19 cellular contexts compared by ENCODE assay signal in genomic region chr2:127913808-127914457, GRCh38. TPM values are rescaled to one million over a fixed set of nuclear protein-coding genes. Genes with fewer than 3 reads are reported as not detected.
A peak's percentile ranks its signal among the peaks of the same experiment; 100 is the strongest.
DNase-seq lines count a peak whose midpoint lies in the region; ATAC-seq, FAIRE-seq and TF ChIP-seq lines count a peak whose summit lies in the region.
"Had no signal": no experiment of that assay in that cellular context is flagged by ENCODE, and none has a peak within 500 bp of the region (broad histone marks: within the 10 kb centered on the region; RNA-seq: fewer than 3 reads in every experiment).

No MANE protein-coding gene starts in this region.

- in situ Hi-C loops in transverse colon (cut with MboI; ENCODE audit: low pct_ligation_motif_present in 1 of 4, low pct_unique_long_range_greater_than_20kb in 1 of 4, low sequenced_read_pairs in 3 of 4) = no loop called here

- ATAC-seq in natural killer cell treated with Interleukin-12 subunit alpha and Interleukin-12 subunit beta and Interleukin-15 and Interleukin-18, amount 100 ng/mL, for 72 hours = no peak
- ATAC-seq: CD8-positive, alpha-beta T cell had no signal

- H3K9me3 Mint-ChIP-seq in natural killer cell treated with Interleukin-12 subunit alpha and Interleukin-12 subunit beta and Interleukin-15 and Interleukin-18, amount 100 ng/mL, for 72 hours = no peaks in the 10 kb centered on the region
- H3K9me3 Mint-ChIP-seq: CD8-positive, alpha-beta T cell had no signal

- no peaks in the 10 kb centered on the region for H3K4me1 ChIP-seq in transverse colon
- H3K4me1 ChIP-seq: Peyer's patch had no signal

- no peak overlapping the region for H3K4me3 Mint-ChIP-seq in natural killer cell treated with Interleukin-12 subunit alpha and Interleukin-12 subunit beta and Interleukin-15 and Interleukin-18, amount 100 ng/mL, for 72 hours
- H3K4me3 Mint-ChIP-seq: CD8-positive, alpha-beta T cell; IgD-negative memory B cell had no signal

- H3K9me3 ChIP-seq in MG63 (no peaks in the 10 kb centered on the region), transverse colon (no peaks in the 10 kb centered on the region)
- H3K9me3 ChIP-seq: BLaER1, Peyer's patch, SK-N-SH had no signal

- DNase-seq in ELR (ENCODE audit: low read depth) = peak; percentile 28
- peak; percentile 6 for DNase-seq in MG63
- peak; percentile 76 for DNase-seq in bronchial epithelial cell (ENCODE audit: low read depth)
- peak; percentile 15 for DNase-seq in transverse colon
- no peak for DNase-seq in natural killer cell treated with Interleukin-12 subunit alpha and Interleukin-12 subunit beta and Interleukin-15 and Interleukin-18, amount 100 ng/mL, for 72 hours (ENCODE audit: low spot score)
- no peak for DNase-seq in NCI-H187 (lab: John Stamatoyannopoulos, UW)
- DNase-seq in NCI-H1092 treated with DMSO at 0.1 percent for 48 hours (lab: John Stamatoyannopoulos, UW) = no peak
- DNase-seq: CD8-positive, alpha-beta T cell; Kasumi-1; NCI-H1436 treated with DMSO at 0.1 percent for 48 hours; NCI-H2081; NCI-H748 treated with DMSO at 0.1 percent for 48 hours; Peyer's patch; SHP77; SK-N-SH; T-helper 1 cell had no signal

- TF ChIP-seq CTCF in bronchial epithelial cell (IDR thresholded peaks at IDR 0.05; ENCODE audit: insufficient read depth, low read length, severe bottlenecking) (no peak), transverse colon (IDR thresholded peaks at IDR 0.05) (no peak)

- H3K27ac ChIP-seq in transverse colon = no peak overlapping the region
- H3K27ac ChIP-seq: BLaER1, Peyer's patch had no signal

- no peak for TF ChIP-seq EP300 in transverse colon (IDR thresholded peaks at IDR 0.05; ENCODE audit: low read depth)

- no peak overlapping the region for H3K27ac Mint-ChIP-seq in natural killer cell treated with Interleukin-12 subunit alpha and Interleukin-12 subunit beta and Interleukin-15 and Interleukin-18, amount 100 ng/mL, for 72 hours
- H3K27ac Mint-ChIP-seq: CD8-positive, alpha-beta T cell; IgD-negative memory B cell had no signal

- H3K27me3 Mint-ChIP-seq in natural killer cell treated with Interleukin-12 subunit alpha and Interleukin-12 subunit beta and Interleukin-15 and Interleukin-18, amount 100 ng/mL, for 72 hours = peaks cover 0 to 6% of the 10 kb centered on the region in 2 donors
- H3K27me3 Mint-ChIP-seq: IgD-negative memory B cell had no signal

- no peaks in the 10 kb centered on the region for H3K36me3 Mint-ChIP-seq in natural killer cell treated with Interleukin-12 subunit alpha and Interleukin-12 subunit beta and Interleukin-15 and Interleukin-18, amount 100 ng/mL, for 72 hours
- H3K36me3 Mint-ChIP-seq: CD8-positive, alpha-beta T cell; IgD-negative memory B cell had no signal

- FAIRE-seq in bronchial epithelial cell (lab: Jason Lieb, UNC) = no peak
- FAIRE-seq: GM19239 had no signal

- WGBS in transverse colon (ENCODE audit: low coverage in 1 of 2), 2 donors = 52 to 64% methylated on average over 3 to 8 of the region's 8 CpGs

- no peak for TF ChIP-seq POLR2A in transverse colon (IDR thresholded peaks at IDR 0.05)

- no peaks in the 10 kb centered on the region for H3K36me3 ChIP-seq in MG63
- H3K36me3 ChIP-seq in bronchial epithelial cell (ENCODE audit: control insufficient read depth, insufficient read depth, low read length) = no peaks in the 10 kb centered on the region
- H3K36me3 ChIP-seq in transverse colon = no peaks in the 10 kb centered on the region
- H3K36me3 ChIP-seq: BLaER1, Peyer's patch had no signal

- no peak overlapping the region for H3K4me3 ChIP-seq in MG63
- no peak overlapping the region for H3K4me3 ChIP-seq in bronchial epithelial cell (ENCODE audit: low read depth, low read length)
- no peak overlapping the region for H3K4me3 ChIP-seq in transverse colon
- H3K4me3 ChIP-seq: BLaER1, Peyer's patch had no signal

- no peaks in the 10 kb centered on the region for H3K27me3 ChIP-seq in MG63
- no peaks in the 10 kb centered on the region for H3K27me3 ChIP-seq in bronchial epithelial cell (ENCODE audit: control insufficient read depth, insufficient read depth, low read length)
- no peaks in the 10 kb centered on the region for H3K27me3 ChIP-seq in transverse colon
- H3K27me3 ChIP-seq: BLaER1, Peyer's patch had no signal

- no peaks in the 10 kb centered on the region for H3K4me1 Mint-ChIP-seq in natural killer cell treated with Interleukin-12 subunit alpha and Interleukin-12 subunit beta and Interleukin-15 and Interleukin-18, amount 100 ng/mL, for 72 hours (ENCODE audit: low read depth in 2 of 2)
- H3K4me1 Mint-ChIP-seq: IgD-negative memory B cell had no signal

- intact Hi-C loops in transverse colon (cut with DNase I; ENCODE audit: low total_unique reads) = no loop called here

RNA-seq across cellular contexts. Expression of gene AMMECR1L, which starts 28.2 kb away (rescaled TPM):
- total RNA-seq in MG63 (2014; rRNA removed; shearing (Covaris generic); ENCODE audit: low replicate concordance) = 12.9 and 17.2 TPM in 2 replicates
- total RNA-seq in bronchial epithelial cell (31.6 and 32.5 TPM in 2 replicates), transverse colon (10 to 100 TPM in 3 of 4 donors, 1 to 10 TPM in 1; 6.6 to 18.3 (median 12.9) TPM)
- total RNA-seq in natural killer cell treated with Interleukin-12 subunit alpha and Interleukin-12 subunit beta and Interleukin-15 and Interleukin-18, amount 100 ng/mL, for 72 hours = 10 to 100 TPM; 20.6 to 24.9 TPM

RNA-seq across cellular contexts. Expression of gene POLR2D, which starts 56.0 kb away (rescaled TPM):
- total RNA-seq in MG63 (2014; rRNA removed; shearing (Covaris generic); ENCODE audit: low replicate concordance) = 33.7 and 39.4 TPM in 2 replicates
- total RNA-seq in bronchial epithelial cell = 22.5 and 24.2 TPM in 2 replicates
- 10 to 100 TPM in 3 of 4 donors, 1 to 10 TPM in 1; 7.6 to 21.9 (median 11.6) TPM for total RNA-seq in transverse colon
- total RNA-seq in natural killer cell treated with Interleukin-12 subunit alpha and Interleukin-12 subunit beta and Interleukin-15 and Interleukin-18, amount 100 ng/mL, for 72 hours = 10 to 100 TPM; 54.7 to 71.9 TPM

Comparison
In these comparisons a context has a peak if more than half of its experiments do, and no peak if none do; other contexts are left out.
1. DNase-seq: peak in ELR (single experiment), MG63 (single experiment), bronchial epithelial cell (single experiment) and transverse colon (single experiment); none in natural killer cell treated with Interleukin-12 subunit alpha and Interleukin-12 subunit beta and Interleukin-15 and Interleukin-18, amount 100 ng/mL, for 72 hours (single experiment), NCI-H187 (0 of 2) and NCI-H1092 treated with DMSO at 0.1 percent for 48 hours (single experiment).